Comparison of ENCODE assay signal across 8 cellular contexts in the genomic region with DNA sequence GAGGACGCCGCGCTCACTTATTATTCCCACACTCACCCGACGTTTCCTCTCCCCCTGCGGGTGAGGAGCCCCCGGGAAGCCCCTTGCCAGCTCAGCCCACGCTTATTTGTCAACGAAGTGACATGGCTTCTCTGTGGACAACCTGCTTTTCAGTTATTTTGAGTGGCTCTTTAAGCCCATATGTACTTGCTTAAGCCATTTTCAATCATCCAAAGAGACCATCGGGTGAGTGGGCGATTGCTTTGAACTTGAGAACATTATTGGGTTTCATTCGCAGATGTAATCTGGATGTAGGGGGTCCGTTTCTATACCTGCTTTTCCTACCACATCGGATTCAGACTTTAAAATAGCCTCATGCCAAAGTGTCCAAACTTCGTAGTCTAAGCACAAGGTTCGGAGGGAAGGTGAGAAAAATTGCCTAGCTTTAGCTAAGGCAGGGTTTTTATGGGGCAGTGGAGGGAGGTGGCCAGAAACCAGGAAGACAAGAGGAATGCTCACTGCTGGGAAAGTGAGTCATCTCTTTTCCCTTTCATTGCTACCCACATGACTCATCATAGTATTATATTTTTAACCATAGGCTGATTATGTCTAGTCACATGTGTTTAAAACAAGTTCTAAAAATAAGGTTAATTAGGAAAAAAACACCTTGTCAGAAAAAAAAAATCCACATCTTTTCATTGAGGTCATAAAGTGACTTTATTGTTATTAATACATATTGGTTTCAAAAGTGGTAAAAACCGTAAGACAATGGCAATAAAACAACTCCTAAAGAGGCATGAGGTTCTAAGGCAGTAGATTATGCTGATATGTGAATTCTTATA.
DNase-seq lines count a peak whose midpoint lies in the region; ATAC-seq and TF ChIP-seq lines count a peak whose summit lies in the region.

No MANE protein-coding gene starts in this region.

- H2AK9ac ChIP-seq in IMR-90 (replicated peaks; ENCODE audit: low read depth, low read length, poor library complexity): peak overlapping the region; percentile 76

- peak overlapping the region; percentile 52 for H2AFZ ChIP-seq in IMR-90 (replicated peaks; ENCODE audit: low read length, poor library complexity)
- no peak overlapping the region for H2AFZ ChIP-seq in MM.1S (ENCODE audit: low read length)

- H3K9me3 Mint-ChIP-seq in Calu3 (ENCODE audit: low read depth, unreplicated experiment): peaks cover 3% of the 10 kb centered on the region
- H3K9me3 Mint-ChIP-seq in effector memory CD8-positive, alpha-beta T cell: no peaks in the 10 kb centered on the region

- H3K4me2 ChIP-seq in IMR-90 (ENCODE audit: low read depth, low read length) (peak overlapping the region; percentile 8; the same call in 1 of the 2 replicates), MM.1S (ENCODE audit: low read depth, low read length) (no peak overlapping the region)

- H3K27me3 ChIP-seq in IMR-90 (ENCODE audit: control insufficient read depth, insufficient read depth, low read length) (no peaks in the 10 kb centered on the region), MM.1S (replicated peaks; ENCODE audit: insufficient read depth, low read length) (no peaks in the 10 kb centered on the region)

- no peak overlapping the region for H3K9ac ChIP-seq in IMR-90 (ENCODE audit: low read depth, low read length)
- no peak overlapping the region for H3K9ac ChIP-seq in MM.1S (ENCODE audit: low read length)

- no peaks in the 10 kb centered on the region for H3K79me2 ChIP-seq in MM.1S (ENCODE audit: low read length)

- BruUV-seq in Calu3 (replicated peaks; lab: Mats Ljungman, UMichigan) (no TSS peak), IMR-90 (replicated peaks; lab: Mats Ljungman, UMichigan) (no TSS peak)

- H3K4me1 Mint-ChIP-seq in Calu3 (ENCODE audit: low read depth, unreplicated experiment): peaks cover 46% of the 10 kb centered on the region
- no peaks in the 10 kb centered on the region for H3K4me1 Mint-ChIP-seq in effector memory CD8-positive, alpha-beta T cell (ENCODE audit: low read depth in 2 of 2)

- H3K4me3 ChIP-seq in IMR-90 (ENCODE audit: insufficient read depth, low read depth, low read length) (no peak overlapping the region), cardiac fibroblast (replicated peaks in 1 of 2; ENCODE audit: low read depth in 2 of 2, low read length in 2 of 2) (no peak overlapping the region), MM.1S (ENCODE audit: low read length) (no peak overlapping the region)

- H4K8ac ChIP-seq in IMR-90 (ENCODE audit: low read depth in 2 of 2, low read length in 2 of 2): peak overlapping the region; percentile 53 to 92

- peak overlapping the region; percentile 98 for H2BK20ac ChIP-seq in IMR-90 (ENCODE audit: low read depth, low read length)

- H3K4me1 ChIP-seq in IMR-90 (ENCODE audit: control insufficient read depth, insufficient read depth, low read length) (peaks cover 13% of the 10 kb centered on the region), MM.1S (ENCODE audit: low read length) (no peaks in the 10 kb centered on the region)

- in situ Hi-C loops in IMR-90 (cut with MboI; ENCODE audit: low sequenced_read_pairs): loop anchor here (25.0 kb wide), 1 partner anchor 780 kb away; a partner anchor contains a TSS

- H4K91ac ChIP-seq in IMR-90 (ENCODE audit: insufficient read depth, low read depth, low read length): peak overlapping the region; percentile 90

- no peaks in the 10 kb centered on the region for H3K79me1 ChIP-seq in IMR-90 (ENCODE audit: low read depth in 1 of 2, low read length in 2 of 2)

- 0 out of 2 replicates have a peak, but pooled peaks have one; percentile 24 for TF ChIP-seq POLR2A in IMR-90 (IDR thresholded peaks at IDR 0.05; ENCODE audit: low read depth, low read length)

- intact Hi-C loops in Calu3 (cut with micrococcal nuclease; ENCODE audit: unreplicated experiment): no loop called here
- intact Hi-C loops in IMR-90 (cut with micrococcal nuclease): loop anchor here (5.0 to 10.0 kb wide), 3 partner anchors 303 to 770 kb away; no protein-coding TSS in a partner anchor

- ATAC-seq in IMR-90 (ENCODE audit: low read depth) (peak; percentile 83), GM18520 (IDR thresholded peaks at IDR 0.05; ENCODE audit: unreplicated experiment) (no peak), HG02588 (IDR thresholded peaks at IDR 0.05; ENCODE audit: unreplicated experiment) (no peak)
- no peak for ATAC-seq in effector memory CD8-positive, alpha-beta T cell (replicated peaks)

- H3K4me3 Mint-ChIP-seq in Calu3 (ENCODE audit: low read depth, unreplicated experiment): no peak overlapping the region
- no peak overlapping the region for H3K4me3 Mint-ChIP-seq in effector memory CD8-positive, alpha-beta T cell

- TF ChIP-seq CTCF in Calu3 (IDR thresholded peaks at IDR 0.05; ENCODE audit: unreplicated experiment) (no peak), IMR-90 (conservative IDR thresholded peaks at IDR 0.05; ENCODE audit: low read depth, low read length) (no peak), cardiac fibroblast (IDR thresholded peaks at IDR 0.05; ENCODE audit: low read depth, low read length) (no peak), MM.1S (IDR thresholded peaks at IDR 0.05; ENCODE audit: low read length) (no peak)

- H4K20me1 ChIP-seq in IMR-90 (ENCODE audit: insufficient read depth, low read length): no peaks in the 10 kb centered on the region
- no peaks in the 10 kb centered on the region for H4K20me1 ChIP-seq in MM.1S (ENCODE audit: insufficient read depth, low read length)

- H3F3A ChIP-seq in MM.1S (ENCODE audit: insufficient read depth, low read length): no peaks in the 10 kb centered on the region

- no peaks in the 10 kb centered on the region for H3K9me3 ChIP-seq in IMR-90 (ENCODE audit: control insufficient read depth, insufficient read depth, low read length)
- no peaks in the 10 kb centered on the region for H3K9me3 ChIP-seq in MM.1S (replicated peaks; ENCODE audit: insufficient read depth, low read length)

- peak overlapping the region; percentile 51 for H4K5ac ChIP-seq in IMR-90 (ENCODE audit: low read depth, low read length)

- H3K36me3 Mint-ChIP-seq in Calu3 (ENCODE audit: insufficient read depth, unreplicated experiment): no peaks in the 10 kb centered on the region
- no peaks in the 10 kb centered on the region for H3K36me3 Mint-ChIP-seq in effector memory CD8-positive, alpha-beta T cell (ENCODE audit: insufficient read depth)

- TF ChIP-seq RAD21 in IMR-90 (IDR thresholded peaks at IDR 0.05; ENCODE audit: low read length): no peak

- peak overlapping the region; percentile 60 for H3K56ac ChIP-seq in IMR-90 (ENCODE audit: extremely low read depth, insufficient read depth, low read length)

- H3K4ac ChIP-seq in IMR-90 (ENCODE audit: low read depth, low read length): peak overlapping the region; percentile 82

- H3K9me2 ChIP-seq in MM.1S (replicated peaks; ENCODE audit: insufficient read depth, low read length): no peaks in the 10 kb centered on the region

- peak overlapping the region; percentile 81; the same call in 2 of the 3 replicates for H2BK15ac ChIP-seq in IMR-90 (ENCODE audit: low read depth, low read length)

- peak overlapping the region; percentile 70 for H3K27ac ChIP-seq in IMR-90 (ENCODE audit: insufficient read depth, low read length)
- no peak overlapping the region for H3K27ac ChIP-seq in MM.1S (ENCODE audit: low read length)

- no peaks in the 10 kb centered on the region for H3K27me3 Mint-ChIP-seq in Calu3 (ENCODE audit: unreplicated experiment)
- H3K27me3 Mint-ChIP-seq in effector memory CD8-positive, alpha-beta T cell: peaks cover 0 to 37% of the 10 kb centered on the region in 2 donors

- H3K36me3 ChIP-seq in IMR-90 (ENCODE audit: control insufficient read depth, insufficient read depth, low read length) (no peaks in the 10 kb centered on the region), MM.1S (replicated peaks; ENCODE audit: insufficient read depth, low read length) (no peaks in the 10 kb centered on the region)

- DNase-seq in Calu3 (peak; percentile 56), IMR-90 (peak; percentile 95), cardiac fibroblast (ENCODE audit: low read depth in 2 of 2) (peak; percentile 93 to 97), myocyte (ENCODE audit: low read depth) (peak; percentile 86), MM.1S (no peak)
- no peak for DNase-seq in effector memory CD8-positive, alpha-beta T cell

- no CpG with 5 or more reads among the region's 17 CpGs for WGBS in IMR-90 (ENCODE audit: extremely low coverage in 2 of 2, insufficient read length in 1 of 2), 2 experiments

- H3K9me1 ChIP-seq in IMR-90 (ENCODE audit: insufficient read depth, low read length): peaks cover 3% of the 10 kb centered on the region; the same call in 1 of the 2 replicates

- H2BK120ac ChIP-seq in IMR-90 (ENCODE audit: low read depth, low read length): peak overlapping the region; percentile 98

- H2BK5ac ChIP-seq in IMR-90 (ENCODE audit: low read depth, low read length, poor library complexity, severe bottlenecking): peak overlapping the region; percentile 88

- peak overlapping the region; percentile 92 for H3K14ac ChIP-seq in IMR-90 (replicated peaks; ENCODE audit: low read depth, low read length)

- peak overlapping the region; percentile 69 for H3K23ac ChIP-seq in IMR-90 (ENCODE audit: low read depth, low read length)

- POLR2A ChIA-PET in IMR-90 (lab: Charles Lee; ENCODE audit: unreplicated experiment): interaction anchor here (0.7 kb wide), 1 partner anchor 96 kb away, joined by 3 read pairs; no protein-coding TSS in a partner anchor

- dilution Hi-C loops in IMR-90 (cut with HindIII; ENCODE audit: low sequenced_read_pairs, unreplicated experiment): no loop called here

- H2AK5ac ChIP-seq in IMR-90 (ENCODE audit: low read depth, low read length): peak overlapping the region; percentile 92

- CTCF ChIA-PET in Calu3 (lab: Charles Lee) (no interaction called here), IMR-90 (lab: Yijun Ruan, JAX) (interaction anchor here (0.7 kb wide), 1 partner anchor 281 kb away, joined by 3 read pairs; no protein-coding TSS in a partner anchor)

- H3K18ac ChIP-seq in IMR-90 (ENCODE audit: low read depth, low read length): peak overlapping the region; percentile 70

- H3K27ac Mint-ChIP-seq in Calu3 (ENCODE audit: unreplicated experiment): peak overlapping the region; percentile 87
- no peak overlapping the region for H3K27ac Mint-ChIP-seq in effector memory CD8-positive, alpha-beta T cell

TF ChIP-seq in IMR-90, 13 proteins besides CTCF, POLR2A, EP300 and RAD21 (continues in another document):
- TF ChIP-seq, protein P1, sequence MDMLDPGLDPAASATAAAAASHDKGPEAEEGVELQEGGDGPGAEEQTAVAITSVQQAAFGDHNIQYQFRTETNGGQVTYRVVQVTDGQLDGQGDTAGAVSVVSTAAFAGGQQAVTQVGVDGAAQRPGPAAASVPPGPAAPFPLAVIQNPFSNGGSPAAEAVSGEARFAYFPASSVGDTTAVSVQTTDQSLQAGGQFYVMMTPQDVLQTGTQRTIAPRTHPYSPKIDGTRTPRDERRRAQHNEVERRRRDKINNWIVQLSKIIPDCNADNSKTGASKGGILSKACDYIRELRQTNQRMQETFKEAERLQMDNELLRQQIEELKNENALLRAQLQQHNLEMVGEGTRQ (IDR thresholded peaks at IDR 0.05; ENCODE audit: low read depth, low read length): peak; percentile 56; the same call in 1 of the 2 replicates
- TF ChIP-seq MAZ (IDR thresholded peaks at IDR 0.05; ENCODE audit: borderline replicate concordance, low read depth, low read length): 0 out of 2 replicates have a peak, but pooled peaks have one; percentile 42
- TF ChIP-seq CEBPB (IDR thresholded peaks at IDR 0.05; ENCODE audit: low read depth, low read length): peak; percentile 39; the same call in 1 of the 2 replicates

Comparison
In these comparisons a context has a peak if more than half of its experiments do, and no peak if none do; other contexts are left out.
1. DNase-seq: peak in Calu3 (single experiment), IMR-90 (single experiment), cardiac fibroblast (2 of 2) and myocyte (single experiment); none in MM.1S (single experiment) and effector memory CD8-positive, alpha-beta T cell (0 of 3).